ENCODE assay signal across 1 cellular context in genomic region chr10:88291289-88292184, GRCh38.
TF ChIP-seq lines count a peak whose summit lies in the region.

No MANE protein-coding gene starts in this region.

TF ChIP-seq in H1, 55 proteins besides CTCF, POLR2A, EP300 and RAD21:
- TF ChIP-seq RNF2 (IDR thresholded peaks at IDR 0.05; ENCODE audit: borderline replicate concordance, low read depth, low read length, missing control alignments, poor library complexity, severe bottlenecking) (no peak), BCL11A (IDR thresholded peaks at IDR 0.05; ENCODE audit: low read depth in 2 of 2, low read length in 2 of 2) (no peak), EZH2 (IDR thresholded peaks at IDR 0.05; ENCODE audit: low read depth, low read length, severe bottlenecking) (no peak), FOSL1 (IDR thresholded peaks at IDR 0.05; ENCODE audit: insufficient read depth, low read depth, low read length) (no peak), SP2 (IDR thresholded peaks at IDR 0.05; ENCODE audit: low read length) (no peak), JUND (IDR thresholded peaks at IDR 0.05; ENCODE audit: low read length) (no peak), SIRT6 (IDR thresholded peaks at IDR 0.05; ENCODE audit: low read length) (no peak), CHD7 (IDR thresholded peaks at IDR 0.05; ENCODE audit: insufficient replicate concordance, low read length) (no peak), GABPA (IDR thresholded peaks at IDR 0.05; ENCODE audit: borderline replicate concordance, insufficient read depth, low read length) (no peak), ZNF274 (IDR thresholded peaks at IDR 0.05; ENCODE audit: borderline replicate concordance, extremely low read depth, low read length) (no peak), KDM1A (IDR thresholded peaks at IDR 0.05; ENCODE audit: borderline replicate concordance, low read length) (no peak), TCF12 (IDR thresholded peaks at IDR 0.05; ENCODE audit: low read depth, low read length) (no peak), CEBPB (IDR thresholded peaks at IDR 0.05; ENCODE audit: low read depth, low read length) (no peak), PHF8 (conservative IDR thresholded peaks at IDR 0.05; ENCODE audit: low read depth, low read length) (no peak), HDAC6 (IDR thresholded peaks at IDR 0.05; ENCODE audit: low read depth, low read length) (no peak), SIX5 (IDR thresholded peaks at IDR 0.05; ENCODE audit: low read depth, low read length) (no peak), HDAC2 (IDR thresholded peaks at IDR 0.05; ENCODE audit: borderline replicate concordance in 1 of 2, low read depth in 2 of 2, low read length in 2 of 2) (no peak), RXRA (IDR thresholded peaks at IDR 0.05; ENCODE audit: insufficient read depth, low read depth, low read length) (no peak), RBBP5 (IDR thresholded peaks at IDR 0.05; ENCODE audit: borderline replicate concordance, low read depth, low read length) (no peak)
